16 cellular contexts compared by ENCODE assay signal in the genomic region with DNA sequence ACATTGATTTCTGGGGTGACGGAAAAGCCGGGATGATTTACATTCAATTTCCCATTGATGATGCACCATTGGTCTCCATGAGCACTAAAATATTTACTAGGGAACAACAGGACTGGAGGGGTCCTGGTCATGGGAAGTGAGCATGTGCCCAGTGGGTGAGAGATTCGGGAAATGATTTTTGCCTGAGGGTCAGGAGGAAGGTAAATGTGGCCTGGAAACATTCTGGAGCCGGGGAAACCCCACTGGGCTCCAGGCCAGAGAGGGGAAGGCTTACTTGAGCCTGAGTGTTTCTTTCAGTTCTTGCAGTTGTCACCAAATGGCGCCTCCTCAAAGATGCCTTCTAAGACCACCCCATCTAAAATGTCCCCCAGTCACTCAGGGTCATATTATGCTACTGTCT.
DNase-seq lines count a peak whose midpoint lies in the region; ATAC-seq and TF ChIP-seq lines count a peak whose summit lies in the region.
"Had no signal": no experiment of that assay in that cellular context is flagged by ENCODE, and none has a peak within 500 bp of the region (broad histone marks: within the 10 kb centered on the region; RNA-seq: fewer than 3 reads in every experiment).

No MANE protein-coding gene starts in this region.

- H3K27me3 ChIP-seq in mammary epithelial cell (ENCODE audit: insufficient read depth, low read length): no peaks in the 10 kb centered on the region
- peaks cover 13% of the 10 kb centered on the region for H3K27me3 ChIP-seq in endodermal cell (ENCODE audit: control insufficient read depth, insufficient read depth, low read length, poor library complexity, severe bottlenecking)
- no peaks in the 10 kb centered on the region for H3K27me3 ChIP-seq in MG63

- no peaks in the 10 kb centered on the region for H3K36me3 ChIP-seq in mammary epithelial cell (ENCODE audit: insufficient read depth, low read length)
- no peaks in the 10 kb centered on the region for H3K36me3 ChIP-seq in endodermal cell (ENCODE audit: control insufficient read depth, insufficient read depth, low read length)
- no peaks in the 10 kb centered on the region for H3K36me3 ChIP-seq in MG63
- H3K36me3 ChIP-seq: HAP-1 had no signal

- no peak for ATAC-seq in stimulated activated naive CD8-positive, alpha-beta T cell treated with anti-CD3 and anti-CD28 coated beads, Interleukin-15, Interleukin-2, amounts not matched to agents 100 U/mL and 50 U/mL, for 24 hours
- ATAC-seq in GM21825 (IDR thresholded peaks at IDR 0.05; ENCODE audit: unreplicated experiment) (no peak), GM18519 (IDR thresholded peaks at IDR 0.05; ENCODE audit: low FRiP score, unreplicated experiment) (no peak)
- ATAC-seq: CD8-positive, alpha-beta T cell; GM12878 had no signal

- H3K4me3 ChIP-seq in mammary epithelial cell (replicated peaks in 1 of 3; ENCODE audit: insufficient read depth in 1 of 3, low read depth in 2 of 3, low read length in 3 of 3) (no peak overlapping the region), endodermal cell (ENCODE audit: low read length) (no peak overlapping the region), MG63 (no peak overlapping the region)
- H3K4me3 ChIP-seq: GM12878, HAP-1 had no signal

- dilution Hi-C loops in mammary epithelial cell (cut with HindIII; ENCODE audit: low sequenced_read_pairs): no loop called here

- in situ Hi-C loops in mammary epithelial cell (cut with MboI; ENCODE audit: low sequenced_read_pairs in 2 of 2): no loop called here

- no peak overlapping the region for H2AFZ ChIP-seq in mammary epithelial cell (ENCODE audit: low read depth, low read length)

- intact Hi-C loops in MCF 10A (cut with micrococcal nuclease) (no loop called here), mammary epithelial cell (cut with micrococcal nuclease) (no loop called here)

- no peaks in the 10 kb centered on the region for H3K79me2 ChIP-seq in mammary epithelial cell (ENCODE audit: insufficient read depth, low read length)

- DNase-seq in MCF 10A (ENCODE audit: unreplicated experiment) (peak; percentile 18), mammary epithelial cell (no peak), endodermal cell (peak; percentile 24), kidney tubule cell (ENCODE audit: low spot score) (peak; percentile 50), MG63 (no peak)
- DNase-seq in stimulated activated naive CD8-positive, alpha-beta T cell treated with anti-CD3 and anti-CD28 coated beads, Interleukin-15, Interleukin-2, amounts not matched to agents 100 U/mL and 50 U/mL, for 24 hours: no peak
- DNase-seq: CD8-positive, alpha-beta T cell; COR-L47; DMS153; DMS79 treated with DMSO at 0.1 percent for 48 hours had no signal

- H3K9me3 ChIP-seq in mammary epithelial cell (replicated peaks; ENCODE audit: insufficient read depth, low read length) (peaks cover 3% of the 10 kb centered on the region), endodermal cell (ENCODE audit: control insufficient read depth, low read length) (peaks cover 9% of the 10 kb centered on the region), MG63 (no peaks in the 10 kb centered on the region; the same call in 1 of the 2 replicates)
- H3K9me3 ChIP-seq: HAP-1 had no signal

- CTCF ChIA-PET in MCF 10A (lab: Yijun Ruan, JAX): interaction anchor here (0.6 kb wide), 1 partner anchor 361 kb away, joined by 3 read pairs; no protein-coding TSS in a partner anchor
- CTCF ChIA-PET in mammary epithelial cell (lab: Charles Lee; ENCODE audit: low non-redundant PET): no interaction called here

- H3K4me3 Mint-ChIP-seq in MCF 10A (ENCODE audit: unreplicated experiment): no peak overlapping the region
- H3K4me3 Mint-ChIP-seq in endodermal cell: no peak overlapping the region
- H3K4me3 Mint-ChIP-seq: CD14-positive monocyte; CD8-positive, alpha-beta T cell had no signal

- POLR2A ChIA-PET in MCF 10A (lab: Yijun Ruan, JAX): no interaction called here

- H3K36me3 Mint-ChIP-seq in MCF 10A (ENCODE audit: insufficient read depth, unreplicated experiment) (no peaks in the 10 kb centered on the region), endodermal cell (ENCODE audit: low read depth) (no peaks in the 10 kb centered on the region)
- H3K36me3 Mint-ChIP-seq: CD14-positive monocyte; CD8-positive, alpha-beta T cell had no signal

- H3K4me2 ChIP-seq in mammary epithelial cell (ENCODE audit: insufficient read depth, low read depth, low read length): no peak overlapping the region

- H3K27ac Mint-ChIP-seq in MCF 10A (ENCODE audit: low read depth, unreplicated experiment) (no peak overlapping the region), endodermal cell (no peak overlapping the region)
- H3K27ac Mint-ChIP-seq: CD14-positive monocyte; CD8-positive, alpha-beta T cell had no signal

- no peak overlapping the region for H3K27ac ChIP-seq in mammary epithelial cell (ENCODE audit: insufficient read depth, low read depth, low read length)
- no peak overlapping the region for H3K27ac ChIP-seq in endodermal cell (ENCODE audit: low read depth, low read length)
- H3K27ac ChIP-seq: 22Rv1 had no signal

- no peak overlapping the region for H3K9ac ChIP-seq in mammary epithelial cell (ENCODE audit: insufficient read depth, low read length)
- H3K9ac ChIP-seq in endodermal cell (ENCODE audit: extremely low read depth, low read length, poor library complexity, severe bottlenecking): no peak overlapping the region

- WGBS in mammary epithelial cell (ENCODE audit: low coverage, missing lambda C conversion rate): 86% methylated on average over 4 of the region's 5 CpGs
- WGBS in endodermal cell (ENCODE audit: insufficient coverage in 1 of 2, insufficient read length in 1 of 2), 2 experiments: 89 to 92% methylated on average over 3 to 5 of the region's 5 CpGs

- H3K9me3 Mint-ChIP-seq in MCF 10A (ENCODE audit: unreplicated experiment) (peaks cover 7% of the 10 kb centered on the region), endodermal cell (no peaks in the 10 kb centered on the region)

- H3K27me3 Mint-ChIP-seq in MCF 10A (ENCODE audit: insufficient read depth, unreplicated experiment) (no peaks in the 10 kb centered on the region), endodermal cell (ENCODE audit: insufficient read depth) (peaks cover 20% of the 10 kb centered on the region)

- H3K4me1 Mint-ChIP-seq in MCF 10A (ENCODE audit: insufficient read depth, unreplicated experiment) (no peaks in the 10 kb centered on the region), endodermal cell (peaks cover 7% of the 10 kb centered on the region)
- H3K4me1 Mint-ChIP-seq: CD14-positive monocyte had no signal

- no peaks in the 10 kb centered on the region for H4K20me1 ChIP-seq in mammary epithelial cell (ENCODE audit: insufficient read depth, low read length)

- H3K4me1 ChIP-seq in mammary epithelial cell (ENCODE audit: insufficient read depth, low read length) (no peaks in the 10 kb centered on the region), endodermal cell (ENCODE audit: control insufficient read depth, insufficient read depth, low read length) (no peaks in the 10 kb centered on the region)
- H3K4me1 ChIP-seq: HAP-1 had no signal

- BruUV-seq in MCF 10A (replicated peaks; lab: Mats Ljungman, UMichigan) (no TSS peak), mammary epithelial cell (replicated peaks; lab: Mats Ljungman, UMichigan) (no TSS peak)

- TF ChIP-seq CTCF in MCF 10A (IDR thresholded peaks at IDR 0.05; ENCODE audit: unreplicated experiment) (no peak), mammary epithelial cell (conservative IDR thresholded peaks at IDR 0.05 in 1 of 2, IDR thresholded peaks at IDR 0.05 in 1 of 2; ENCODE audit: extremely low read depth in 1 of 2, insufficient read depth in 1 of 2, low read depth in 1 of 2, low read length in 2 of 2) (no peak), endodermal cell (conservative IDR thresholded peaks at IDR 0.05) (no peak)

Comparison
In these comparisons a context has a peak if more than half of its experiments do, and no peak if none do; other contexts are left out.
1. DNase-seq: peak in MCF 10A (single experiment), endodermal cell (single experiment) and kidney tubule cell (single experiment); none in mammary epithelial cell (single experiment), MG63 (single experiment) and stimulated activated naive CD8-positive, alpha-beta T cell treated with anti-CD3 and anti-CD28 coated beads, Interleukin-15, Interleukin-2, amounts not matched to agents 100 U/mL and 50 U/mL, for 24 hours (single experiment).